Comparison of ENCODE assay signal across 8 cellular contexts in genomic region chr9:125407974-125408900, GRCh38.
DNase-seq lines count a peak whose midpoint lies in the region; ATAC-seq and TF ChIP-seq lines count a peak whose summit lies in the region.

No MANE protein-coding gene starts in this region.

- DNase-seq in DMS79 treated with DMSO at 0.1 percent for 48 hours (lab: John Stamatoyannopoulos, UW), result peak; percentile 78
- peak; percentile 48 for DNase-seq in HFFc6
- peak; percentile 85 for DNase-seq in NCI-H2171 (lab: John Stamatoyannopoulos, UW)
- DNase-seq in activated CD4-positive, alpha-beta T cell treated with anti-CD3 and anti-CD28 coated beads for 24 hours (ENCODE audit: low read depth in 2 of 2), result peak; percentile 75 to 79
- no peak for DNase-seq in chondrocyte (ENCODE audit: low spot score)
- peak in 1 of 2 donors; percentile 87 for DNase-seq in left colon
- peak; percentile 66 to 80 (median 70) for DNase-seq in stimulated activated CD4-positive, alpha-beta T cell treated with anti-CD3 and anti-CD28 coated beads, Interleukin-1b, Interleukin-23, amount 100 ng/mL, for 24 hours (ENCODE audit: low read depth in 4 of 4, low spot score in 1 of 4)

- ATAC-seq in left colon (peak; percentile 86), GM21717 (IDR thresholded peaks at IDR 0.05; ENCODE audit: unreplicated experiment) (no peak)

- peaks cover 8% of the 10 kb centered on the region; the same call in 1 of the 2 replicates for H3K36me3 Mint-ChIP-seq in HFFc6 (ENCODE audit: low read depth)
- no peaks in the 10 kb centered on the region for H3K36me3 Mint-ChIP-seq in chondrocyte (ENCODE audit: low read depth)

- peak overlapping the region; percentile 16; the same call in 1 of the 2 replicates for H3K27ac Mint-ChIP-seq in HFFc6
- H3K27ac Mint-ChIP-seq in chondrocyte (ENCODE audit: unreplicated experiment), result no peak overlapping the region

- H3K4me3 Mint-ChIP-seq in HFFc6, result peak overlapping the region; percentile 77
- peak overlapping the region; percentile 67 for H3K4me3 Mint-ChIP-seq in chondrocyte (ENCODE audit: unreplicated experiment)

- peak; percentile 98 for TF ChIP-seq CTCF in HFFc6 (IDR thresholded peaks at IDR 0.05)
- TF ChIP-seq CTCF in chondrocyte (IDR thresholded peaks at IDR 0.05), result peak; percentile 100

- H3K27me3 Mint-ChIP-seq in HFFc6 (ENCODE audit: insufficient read depth) (peaks cover 2% of the 10 kb centered on the region; the same call in 1 of the 2 replicates), chondrocyte (ENCODE audit: low read depth) (no peaks in the 10 kb centered on the region)

- H3K4me1 Mint-ChIP-seq in HFFc6 (ENCODE audit: low read depth) (peaks cover 30% of the 10 kb centered on the region), chondrocyte (ENCODE audit: low read depth) (peaks cover 9% of the 10 kb centered on the region)

- intact Hi-C loops in left colon (cut with DNase I, micrococcal nuclease), result loop anchor here (5.0 to 10.0 kb wide), 3 partner anchors 227 to 824 kb away; no protein-coding TSS in a partner anchor

- H3K9me3 Mint-ChIP-seq in HFFc6 (peaks cover 8% of the 10 kb centered on the region), chondrocyte (ENCODE audit: low read depth) (no peaks in the 10 kb centered on the region)
